ENCODE assay signal across 2 cellular contexts in the genomic region with DNA sequence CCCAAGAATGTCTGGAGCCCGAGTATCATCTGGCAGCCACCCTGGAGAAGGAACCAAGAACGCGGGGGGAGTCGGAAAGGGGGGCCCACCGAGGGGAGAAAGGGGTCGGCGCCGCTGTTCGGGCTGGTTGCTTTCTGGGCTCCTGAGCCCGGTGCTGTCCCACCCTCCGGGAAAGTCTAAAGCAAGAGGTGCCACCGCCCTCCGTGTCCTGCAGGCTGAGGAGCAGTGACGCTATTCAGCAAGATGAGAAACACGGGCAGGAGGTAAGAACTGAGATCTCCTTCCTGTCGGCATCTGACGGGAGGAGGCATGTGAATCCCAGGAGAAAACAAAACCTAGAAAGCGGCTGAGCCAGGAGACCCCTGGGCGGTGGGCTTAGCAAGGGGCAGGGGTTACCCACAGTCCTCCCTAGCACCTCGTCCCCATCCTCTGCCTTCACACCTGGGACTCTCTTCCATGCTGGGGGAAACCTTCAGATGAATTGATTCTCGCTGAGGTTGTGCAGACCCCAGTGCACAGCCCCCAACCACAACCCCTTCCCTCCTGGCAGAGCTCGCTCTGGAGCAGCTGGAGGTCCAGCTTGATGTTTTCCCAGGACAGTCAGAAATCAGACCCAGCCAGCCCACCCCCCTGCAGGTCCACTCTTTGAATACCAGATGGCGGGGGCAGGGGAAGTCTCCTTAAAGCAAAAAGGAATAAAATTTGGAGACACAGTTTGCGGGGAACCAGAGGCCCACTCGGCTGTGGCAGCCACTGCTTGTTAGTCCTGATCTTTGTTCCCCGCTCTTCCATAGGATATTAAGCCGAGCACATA.
TF ChIP-seq lines count a peak whose summit lies in the region.

No MANE protein-coding gene starts in this region.

TF ChIP-seq in HepG2, 621 proteins besides CTCF, POLR2A, EP300 and RAD21:
- no peak for TF ChIP-seq HDAC6 (IDR thresholded peaks at IDR 0.05; ENCODE audit: low read depth, low read length)
- no peak for TF ChIP-seq SCMH1 (CRISPR knock-in tag; IDR thresholded peaks at IDR 0.05; ENCODE audit: borderline replicate concordance)
- TF ChIP-seq TERF1 (CRISPR knock-in tag; IDR thresholded peaks at IDR 0.05): no peak
- no peak for TF ChIP-seq KDM1A (CRISPR knock-in tag; IDR thresholded peaks at IDR 0.05)
- no peak for TF ChIP-seq SIX4 (CRISPR knock-in tag; IDR thresholded peaks at IDR 0.05)
- TF ChIP-seq KAT2B (IDR thresholded peaks at IDR 0.05; ENCODE audit: borderline replicate concordance, low read depth, low read length): no peak
- no peak for TF ChIP-seq SMAD1 (CRISPR knock-in tag; IDR thresholded peaks at IDR 0.05; ENCODE audit: borderline replicate concordance, low read depth)
- TF ChIP-seq, protein P1, sequence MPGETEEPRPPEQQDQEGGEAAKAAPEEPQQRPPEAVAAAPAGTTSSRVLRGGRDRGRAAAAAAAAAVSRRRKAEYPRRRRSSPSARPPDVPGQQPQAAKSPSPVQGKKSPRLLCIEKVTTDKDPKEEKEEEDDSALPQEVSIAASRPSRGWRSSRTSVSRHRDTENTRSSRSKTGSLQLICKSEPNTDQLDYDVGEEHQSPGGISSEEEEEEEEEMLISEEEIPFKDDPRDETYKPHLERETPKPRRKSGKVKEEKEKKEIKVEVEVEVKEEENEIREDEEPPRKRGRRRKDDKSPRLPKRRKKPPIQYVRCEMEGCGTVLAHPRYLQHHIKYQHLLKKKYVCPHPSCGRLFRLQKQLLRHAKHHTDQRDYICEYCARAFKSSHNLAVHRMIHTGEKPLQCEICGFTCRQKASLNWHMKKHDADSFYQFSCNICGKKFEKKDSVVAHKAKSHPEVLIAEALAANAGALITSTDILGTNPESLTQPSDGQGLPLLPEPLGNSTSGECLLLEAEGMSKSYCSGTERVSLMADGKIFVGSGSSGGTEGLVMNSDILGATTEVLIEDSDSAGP (CRISPR knock-in tag; IDR thresholded peaks at IDR 0.05; ENCODE audit: borderline replicate concordance): no peak
- no peak for TF ChIP-seq REXO4 (CRISPR knock-in tag; IDR thresholded peaks at IDR 0.05; ENCODE audit: borderline replicate concordance)
- TF ChIP-seq, protein P2, sequence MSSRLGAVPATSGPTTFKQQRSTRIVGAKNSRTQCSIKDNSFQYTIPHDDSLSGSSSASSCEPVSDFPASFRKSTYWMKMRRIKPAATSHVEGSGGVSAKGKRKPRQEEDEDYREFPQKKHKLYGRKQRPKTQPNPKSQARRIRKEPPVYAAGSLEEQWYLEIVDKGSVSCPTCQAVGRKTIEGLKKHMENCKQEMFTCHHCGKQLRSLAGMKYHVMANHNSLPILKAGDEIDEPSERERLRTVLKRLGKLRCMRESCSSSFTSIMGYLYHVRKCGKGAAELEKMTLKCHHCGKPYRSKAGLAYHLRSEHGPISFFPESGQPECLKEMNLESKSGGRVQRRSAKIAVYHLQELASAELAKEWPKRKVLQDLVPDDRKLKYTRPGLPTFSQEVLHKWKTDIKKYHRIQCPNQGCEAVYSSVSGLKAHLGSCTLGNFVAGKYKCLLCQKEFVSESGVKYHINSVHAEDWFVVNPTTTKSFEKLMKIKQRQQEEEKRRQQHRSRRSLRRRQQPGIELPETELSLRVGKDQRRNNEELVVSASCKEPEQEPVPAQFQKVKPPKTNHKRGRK (CRISPR knock-in tag; IDR thresholded peaks at IDR 0.05): no peak
- TF ChIP-seq HNRNPK (IDR thresholded peaks at IDR 0.05; ENCODE audit: low read depth, low read length, poor library complexity, severe bottlenecking): no peak
- TF ChIP-seq MYC (CRISPR knock-in tag; IDR thresholded peaks at IDR 0.05; ENCODE audit: borderline replicate concordance): no peak
- TF ChIP-seq KLF11 (CRISPR knock-in tag; IDR thresholded peaks at IDR 0.05): no peak
- no peak for TF ChIP-seq ZNF773 (CRISPR knock-in tag; IDR thresholded peaks at IDR 0.05; ENCODE audit: borderline replicate concordance)
- no peak for TF ChIP-seq FOXM1 (CRISPR knock-in tag; IDR thresholded peaks at IDR 0.05)
- TF ChIP-seq PHF8 (CRISPR knock-in tag; IDR thresholded peaks at IDR 0.05): no peak
TF ChIP-seq in HepG2: peak in this region for 0.

TF ChIP-seq in H1, 55 proteins besides CTCF, POLR2A, EP300 and RAD21:
- TF ChIP-seq GTF2F1 (IDR thresholded peaks at IDR 0.05; ENCODE audit: borderline replicate concordance, low read depth, low read length): no peak
- TF ChIP-seq BCL11A (IDR thresholded peaks at IDR 0.05; ENCODE audit: low read depth in 2 of 2, low read length in 2 of 2): no peak
- no peak for TF ChIP-seq CEBPB (IDR thresholded peaks at IDR 0.05; ENCODE audit: low read depth, low read length)
- no peak for TF ChIP-seq CREB1 (IDR thresholded peaks at IDR 0.05)
